In the genomic region with DNA sequence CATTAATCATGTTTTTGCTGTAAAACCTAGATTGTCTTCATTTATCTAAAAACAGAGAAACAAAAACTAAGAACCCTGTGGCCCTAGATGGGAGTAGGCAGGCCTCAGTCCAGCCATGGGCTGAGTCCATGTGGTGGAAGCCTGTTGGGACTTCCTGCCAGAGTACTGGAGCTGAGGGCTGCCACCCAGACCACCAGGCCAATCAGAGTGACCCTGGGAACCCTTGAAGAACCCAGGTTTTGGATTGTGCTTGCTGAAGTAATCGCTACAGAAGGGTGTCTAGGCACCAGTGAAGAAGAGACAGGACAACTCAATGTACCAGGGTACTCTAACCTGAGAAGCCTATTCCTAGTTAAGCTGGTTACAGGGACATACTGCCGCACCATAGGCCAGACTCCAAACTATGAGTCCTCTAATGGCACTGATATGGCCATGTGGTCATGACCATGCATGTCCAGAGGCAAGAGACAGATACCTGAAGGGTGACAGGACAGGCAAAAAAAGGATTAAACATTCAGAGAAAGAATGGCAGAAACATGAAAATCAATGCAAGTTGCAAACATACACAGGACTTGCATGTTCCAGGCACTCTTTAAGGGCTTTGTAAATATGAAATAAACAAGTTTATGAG, we compare ENCODE assay signal across 1 cellular context.
TF ChIP-seq lines count a peak whose summit lies in the region.

No MANE protein-coding gene starts in this region.

TF ChIP-seq in SK-N-SH treated with all-trans-retinoic acid at 6 μM for 48 hours, 23 proteins besides CTCF, POLR2A, EP300 and RAD21 (continued from another document):
- TF ChIP-seq, protein P1, sequence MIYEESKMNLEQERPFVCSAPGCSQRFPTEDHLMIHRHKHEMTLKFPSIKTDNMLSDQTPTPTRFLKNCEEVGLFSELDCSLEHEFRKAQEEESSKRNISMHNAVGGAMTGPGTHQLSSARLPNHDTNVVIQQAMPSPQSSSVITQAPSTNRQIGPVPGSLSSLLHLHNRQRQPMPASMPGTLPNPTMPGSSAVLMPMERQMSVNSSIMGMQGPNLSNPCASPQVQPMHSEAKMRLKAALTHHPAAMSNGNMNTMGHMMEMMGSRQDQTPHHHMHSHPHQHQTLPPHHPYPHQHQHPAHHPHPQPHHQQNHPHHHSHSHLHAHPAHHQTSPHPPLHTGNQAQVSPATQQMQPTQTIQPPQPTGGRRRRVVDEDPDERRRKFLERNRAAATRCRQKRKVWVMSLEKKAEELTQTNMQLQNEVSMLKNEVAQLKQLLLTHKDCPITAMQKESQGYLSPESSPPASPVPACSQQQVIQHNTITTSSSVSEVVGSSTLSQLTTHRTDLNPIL (CRISPR knock-in tag; IDR thresholded peaks at IDR 0.05; ENCODE audit: low read depth), result no peak
- TF ChIP-seq ZC3H10 (CRISPR knock-in tag; IDR thresholded peaks at IDR 0.05), result no peak
